17 cellular contexts compared by ENCODE assay signal in genomic region chr10:132889556-132889955, GRCh38. TPM values are rescaled to one million over a fixed set of nuclear protein-coding genes. Genes with fewer than 3 reads are reported as not detected.
"Had no signal": no experiment of that assay in that cellular context is flagged by ENCODE, and none has a peak within 500 bp of the region (broad histone marks: within the 10 kb centered on the region; RNA-seq: fewer than 3 reads in every experiment).

No MANE protein-coding gene starts in this region.

- H2AFZ ChIP-seq: neural progenitor cell had no signal

- H3K27ac ChIP-seq: cardiac muscle cell, neural progenitor cell, pancreas, thyroid gland, vagina had no signal

- DNase-seq: activated CD4-positive, alpha-beta T cell treated with anti-CD3 and anti-CD28 coated beads, Interleukin-2, amount 10 ng/mL, durations not matched to agents 7 days and 5 days; activated CD8-positive, alpha-beta T cell treated with anti-CD3 and anti-CD28 coated beads, Interleukin-2, amount 10 ng/mL, durations not matched to agents 7 days and 5 days; activated gamma-delta T cell treated with Interleukin-2 at 50 U/mL for 16 hours; activated naive CD8-positive, alpha-beta T cell treated with anti-CD3 and anti-CD28 coated beads for 36 hours; activated T-cell treated with anti-CD3 and anti-CD28 coated beads, Interleukin-2, amount 50 U/mL, for 72 hours; amniotic stem cell; effector memory CD8-positive, alpha-beta T cell; stimulated activated naive B cell treated with anti-CD40 and anti-IgM and Interleukin-4, amounts not matched to agents 10 μg/mL and 1 μg/mL and 100 μg/mL, for 72 hours; T1000; thyroid gland had no signal

- H3K4me1 ChIP-seq: neural progenitor cell, pancreas had no signal

- H3K36me3 ChIP-seq: cardiac muscle cell, neural progenitor cell, pancreas, thyroid gland, vagina had no signal

- H3K27me3 ChIP-seq: cardiac muscle cell, neural progenitor cell, thyroid gland, vagina had no signal

- H3K9ac ChIP-seq: neural progenitor cell had no signal

- H3K4me3 ChIP-seq: cardiac muscle cell, lung, neural progenitor cell, pancreas, thyroid gland, vagina had no signal

- H3K9me3 ChIP-seq: pancreas, thyroid gland, vagina had no signal

- FAIRE-seq: pancreas had no signal

- H3K4me2 ChIP-seq: neural progenitor cell had no signal

- ATAC-seq: activated CD8-positive, alpha-beta T cell treated with anti-CD3 and anti-CD28 coated beads, Interleukin-2, amount 10 ng/mL, durations not matched to agents 7 days and 5 days; activated T-cell treated with anti-CD3 and anti-CD28 coated beads, Interleukin-2, amount 50 U/mL, for 72 hours; effector memory CD8-positive, alpha-beta T cell; left cardiac atrium; pancreas; stimulated activated naive B cell treated with anti-CD40 and anti-IgM and Interleukin-4, amounts not matched to agents 10 μg/mL and 1 μg/mL and 100 μg/mL, for 72 hours had no signal

RNA-seq across cellular contexts. Expression of gene CFAP46, which starts 52.8 kb away (rescaled TPM):
- total RNA-seq: activated CD4-positive, alpha-beta T cell treated with anti-CD3 and anti-CD28 coated beads, Interleukin-2, amount 10 ng/mL, durations not matched to agents 7 days and 5 days; activated CD8-positive, alpha-beta T cell treated with anti-CD3 and anti-CD28 coated beads, Interleukin-2, amount 10 ng/mL, durations not matched to agents 7 days and 5 days; T-helper 1 cell treated with Interleukin-12 subunit alpha and Interleukin-12 subunit beta and Interleukin-4 antibody, amounts not matched to agents 30 ng/mL and 1 ng/mL, for 36 hours; vagina had no signal
